ENCODE assay signal across 8 cellular contexts in genomic region chr4:183098080-183098722, GRCh38. TPM values are rescaled to one million over a fixed set of nuclear protein-coding genes. Genes with fewer than 3 reads are reported as not detected.
DNase-seq lines count a peak whose midpoint lies in the region; ATAC-seq and TF ChIP-seq lines count a peak whose summit lies in the region.

No MANE protein-coding gene starts in this region.

- H3K4me1 ChIP-seq in right lobe of liver = peaks cover 0 to 44% (median 4%) of the 10 kb centered on the region in 4 donors
- H3K4me1 ChIP-seq in stomach = peaks cover 18 to 41% (median 30%) of the 10 kb centered on the region in 4 donors

- intact Hi-C loops in dorsolateral prefrontal cortex (cut with DNase I) = no loop called here
- intact Hi-C loops in right lobe of liver (cut with DNase I) = no loop called here
- intact Hi-C loops in stomach (cut with DNase I; ENCODE audit: low total_unique reads) = no loop called here

- peak overlapping the region; percentile 96 for H3K27ac Mint-ChIP-seq in WTC11

- 7% methylated on average over 3 of the region's 75 CpGs for WGBS in right lobe of liver (ENCODE audit: insufficient coverage, low coverage, low lambda C conversion rate, missing lambda C conversion rate)
- 0 to 3% (median 1%) methylated on average over 24 to 75 of the region's 75 CpGs for WGBS in stomach, 5 donors

- POLR2A ChIA-PET in WTC11 (lab: Charles Lee) = interaction anchor here (0.5 to 3.5 kb wide), 13 partner anchors 11 to 1467 kb away, joined by 3 to 38 read pairs (median 3); no protein-coding TSS in a partner anchor

- DNase-seq in WTC11 (ENCODE audit: low spot score) (peak; percentile 52), dorsolateral prefrontal cortex (peak in 2 of 10 donors; percentile 11 to 50), right lobe of liver (peak; percentile 81 to 87 (median 85)), stomach (peak; percentile 56), GF-D8 (lab: John Stamatoyannopoulos, UW) (no peak), middle frontal gyrus (ENCODE audit: extremely low spot score, low spot score) (no peak)

- no peaks in the 10 kb centered on the region for H3K9me3 ChIP-seq in right lobe of liver
- no peaks in the 10 kb centered on the region for H3K9me3 ChIP-seq in stomach

- H3K27me3 Mint-ChIP-seq in WTC11 (ENCODE audit: low read depth) = peaks cover 3% of the 10 kb centered on the region

- peak overlapping the region; percentile 91 for H3K4me3 Mint-ChIP-seq in WTC11

- no peaks in the 10 kb centered on the region for H3K27me3 ChIP-seq in dorsolateral prefrontal cortex
- H3K27me3 ChIP-seq in right lobe of liver = no peaks in the 10 kb centered on the region
- peaks cover 0 to 28% (median 0%) of the 10 kb centered on the region in 3 donors for H3K27me3 ChIP-seq in stomach

- no peaks in the 10 kb centered on the region for H3K36me3 ChIP-seq in right lobe of liver
- no peaks in the 10 kb centered on the region for H3K36me3 ChIP-seq in stomach

- H3K9me3 Mint-ChIP-seq in WTC11 = no peaks in the 10 kb centered on the region

- CTCF ChIA-PET in WTC11 (lab: Charles Lee) = interaction anchor here (0.6 to 3.3 kb wide), 14 partner anchors 16 to 1751 kb away, joined by 3 to 22 read pairs (median 4); no protein-coding TSS in a partner anchor

- TF ChIP-seq POLR2A in right lobe of liver (IDR thresholded peaks at IDR 0.05) (peak; percentile 59), stomach (IDR thresholded peaks at IDR 0.05) (no peak)

- peak; percentile 31 for ATAC-seq in GM18517 (IDR thresholded peaks at IDR 0.05; ENCODE audit: unreplicated experiment)
- peak; percentile 25 for ATAC-seq in HG02973 (IDR thresholded peaks at IDR 0.05; ENCODE audit: unreplicated experiment)
- peak; percentile 5 for ATAC-seq in WTC11
- peak; percentile 53 to 70 (median 66) for ATAC-seq in right lobe of liver

- TF ChIP-seq CTCF in WTC11 (IDR thresholded peaks at IDR 0.05) (no peak), dorsolateral prefrontal cortex (IDR thresholded peaks at IDR 0.05 in 54 of 56, conservative IDR thresholded peaks at IDR 0.05 in 2 of 56; ENCODE audit: low read depth in 1 of 56, partially characterized antibody in 56 of 56) (no peak), right lobe of liver (IDR thresholded peaks at IDR 0.05) (no peak), stomach (IDR thresholded peaks at IDR 0.05) (no peak)

- H3K4me3 ChIP-seq in dorsolateral prefrontal cortex (peak overlapping the region; percentile 56 to 93 (median 79)), right lobe of liver (peak overlapping the region; percentile 62 to 87 (median 81)), stomach (peak overlapping the region; percentile 73 to 90 (median 88))

- peaks cover 46% of the 10 kb centered on the region for H3K4me1 Mint-ChIP-seq in WTC11

- H3K36me3 Mint-ChIP-seq in WTC11 = no peaks in the 10 kb centered on the region

- H3K27ac ChIP-seq in dorsolateral prefrontal cortex (peak overlapping the region in 57 of 59 donors; percentile 15 to 93 (median 80)), right lobe of liver (peak overlapping the region; percentile 97 to 98 (median 98)), stomach (peak overlapping the region; percentile 92 to 98 (median 97))

- TF ChIP-seq EP300 in stomach (IDR thresholded peaks at IDR 0.05) = no peak

TF ChIP-seq in WTC11, 78 proteins besides CTCF, POLR2A, EP300 and RAD21 (continues in another document):
- no peak for TF ChIP-seq ZNF263 (CRISPR knock-in tag; IDR thresholded peaks at IDR 0.05; ENCODE audit: low read depth)
- TF ChIP-seq ZNF219 (CRISPR knock-in tag; IDR thresholded peaks at IDR 0.05; ENCODE audit: borderline replicate concordance) = no peak
- 0 out of 2 replicates have a peak, but pooled peaks have one; percentile 11 for TF ChIP-seq ATF2 (CRISPR knock-in tag; IDR thresholded peaks at IDR 0.05; ENCODE audit: borderline replicate concordance, low read depth)
- no peak for TF ChIP-seq FOXP4 (CRISPR knock-in tag; IDR thresholded peaks at IDR 0.05)
- TF ChIP-seq ZNF121 (CRISPR knock-in tag; IDR thresholded peaks at IDR 0.05) = no peak
- TF ChIP-seq RELA (CRISPR knock-in tag; IDR thresholded peaks at IDR 0.05; ENCODE audit: borderline replicate concordance) = peak; percentile 10; the same call in 1 of the 2 replicates
- 0 out of 2 replicates have a peak, but pooled peaks have one; percentile 68 for TF ChIP-seq ATF1 (CRISPR knock-in tag; IDR thresholded peaks at IDR 0.05)
- no peak for TF ChIP-seq CREB1 (CRISPR knock-in tag; IDR thresholded peaks at IDR 0.05)
- TF ChIP-seq ETV6 (CRISPR knock-in tag; IDR thresholded peaks at IDR 0.05) = no peak
- no peak for TF ChIP-seq NFE2L1 (CRISPR knock-in tag; IDR thresholded peaks at IDR 0.05)
- TF ChIP-seq JAZF1 (CRISPR knock-in tag; IDR thresholded peaks at IDR 0.05) = no peak
- TF ChIP-seq ZNF416 (CRISPR knock-in tag; IDR thresholded peaks at IDR 0.05) = no peak
- TF ChIP-seq MYBL2 (CRISPR knock-in tag; IDR thresholded peaks at IDR 0.05) = no peak
- TF ChIP-seq ZBTB21 (CRISPR knock-in tag; IDR thresholded peaks at IDR 0.05; ENCODE audit: borderline replicate concordance) = 0 out of 2 replicates have a peak, but pooled peaks have one; percentile 36
- no peak for TF ChIP-seq ZNF232 (CRISPR knock-in tag; IDR thresholded peaks at IDR 0.05)
- no peak for TF ChIP-seq SOX15 (CRISPR knock-in tag; IDR thresholded peaks at IDR 0.05)
- 0 out of 2 replicates have a peak, but pooled peaks have one; percentile 8 for TF ChIP-seq GABPB1 (CRISPR knock-in tag; IDR thresholded peaks at IDR 0.05)
- TF ChIP-seq ZNF671 (CRISPR knock-in tag; IDR thresholded peaks at IDR 0.05) = no peak
- 0 out of 2 replicates have a peak, but pooled peaks have one; percentile 10 for TF ChIP-seq IRF1 (CRISPR knock-in tag; IDR thresholded peaks at IDR 0.05)
- no peak for TF ChIP-seq RORB (CRISPR knock-in tag; IDR thresholded peaks at IDR 0.05)
- TF ChIP-seq HMGXB4 (CRISPR knock-in tag; IDR thresholded peaks at IDR 0.05) = peak; percentile 19
- TF ChIP-seq JUN (CRISPR knock-in tag; IDR thresholded peaks at IDR 0.05) = 0 out of 2 replicates have a peak, but pooled peaks have one; percentile 20
- peak; percentile 3; the same call in 1 of the 2 replicates for TF ChIP-seq MAX (CRISPR knock-in tag; IDR thresholded peaks at IDR 0.05)
- no peak for TF ChIP-seq HMGA2 (CRISPR knock-in tag; IDR thresholded peaks at IDR 0.05)
- TF ChIP-seq SP1 (CRISPR knock-in tag; conservative IDR thresholded peaks at IDR 0.05) = no peak
- TF ChIP-seq CREM (CRISPR knock-in tag; IDR thresholded peaks at IDR 0.05) = 0 out of 2 replicates have a peak, but pooled peaks have one; percentile 16

RNA-seq across cellular contexts. Expression of gene WWC2, which starts 0.9 kb away (rescaled TPM):
- 126 to 133 TPM (median 133 TPM) in 3 replicates for total RNA-seq in WTC11 (2021)
- 10 to 100 TPM; 18.8 to 44.7 (median 30.3) TPM for total RNA-seq in dorsolateral prefrontal cortex
- 10 to 100 TPM; 19.5 to 48.9 (median 34.4) TPM for total RNA-seq in right lobe of liver
- total RNA-seq in stomach = 10 to 100 TPM; 30.9 to 59.1 (median 35.4) TPM
- 1 to 10 TPM; 2.6 to 6.0 (median 4.9) TPM for polyA plus RNA-seq in stomach

Comparison
In these comparisons a context has a peak if more than half of its experiments do, and no peak if none do; other contexts are left out.
1. ATAC-seq: peak in every context shown above with its lines; median percentile 66 in right lobe of liver; 31 in GM18517; 25 in HG02973; 5 in WTC11.
2. DNase-seq: peak in WTC11 (single experiment), right lobe of liver (3 of 3) and stomach (single experiment); none in GF-D8 (single experiment) and middle frontal gyrus (single experiment).
3. Peak in every context shown above with its lines, with median percentiles within 50 percentile points of each other: H3K27ac ChIP-seq and H3K4me3 ChIP-seq.